In the genomic region with DNA sequence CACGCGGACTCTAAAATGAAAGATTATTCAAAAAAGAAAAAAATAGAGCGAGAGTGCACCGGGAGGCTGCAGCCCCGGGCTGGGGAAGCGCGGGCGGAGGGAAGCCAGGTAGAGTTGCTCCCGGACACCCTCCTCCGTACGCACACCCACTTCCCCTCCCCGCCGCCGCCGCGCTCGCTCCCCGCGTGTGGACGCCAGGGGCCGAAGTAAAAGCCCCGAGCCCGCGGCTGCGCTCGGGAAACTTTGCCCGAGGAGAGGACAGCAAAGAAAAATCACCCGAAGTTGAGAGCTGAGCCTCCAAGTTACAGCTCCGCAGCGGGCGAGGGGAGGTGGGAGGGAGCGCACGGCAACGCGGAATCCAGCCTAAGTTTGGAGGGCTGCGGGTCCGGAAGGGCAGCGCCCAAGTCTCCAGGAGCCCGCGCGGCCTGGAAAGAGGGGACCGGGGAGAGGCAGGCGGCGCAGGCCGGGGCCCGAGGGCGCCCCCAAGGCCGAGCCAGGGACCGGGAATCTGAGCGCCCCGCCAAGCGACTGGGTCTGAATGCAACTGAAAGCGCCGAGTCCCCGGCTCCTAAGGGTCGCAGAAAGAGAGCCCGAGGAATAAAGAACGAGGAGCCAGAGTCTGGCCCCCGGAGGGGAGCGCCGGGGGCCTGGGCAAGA, we compare ENCODE assay signal across 1 cellular context.
TF ChIP-seq lines count a peak whose summit lies in the region.

No MANE protein-coding gene starts in this region.

TF ChIP-seq in GM12878, 131 proteins besides CTCF, POLR2A, EP300 and RAD21:
- TF ChIP-seq, protein P1, sequence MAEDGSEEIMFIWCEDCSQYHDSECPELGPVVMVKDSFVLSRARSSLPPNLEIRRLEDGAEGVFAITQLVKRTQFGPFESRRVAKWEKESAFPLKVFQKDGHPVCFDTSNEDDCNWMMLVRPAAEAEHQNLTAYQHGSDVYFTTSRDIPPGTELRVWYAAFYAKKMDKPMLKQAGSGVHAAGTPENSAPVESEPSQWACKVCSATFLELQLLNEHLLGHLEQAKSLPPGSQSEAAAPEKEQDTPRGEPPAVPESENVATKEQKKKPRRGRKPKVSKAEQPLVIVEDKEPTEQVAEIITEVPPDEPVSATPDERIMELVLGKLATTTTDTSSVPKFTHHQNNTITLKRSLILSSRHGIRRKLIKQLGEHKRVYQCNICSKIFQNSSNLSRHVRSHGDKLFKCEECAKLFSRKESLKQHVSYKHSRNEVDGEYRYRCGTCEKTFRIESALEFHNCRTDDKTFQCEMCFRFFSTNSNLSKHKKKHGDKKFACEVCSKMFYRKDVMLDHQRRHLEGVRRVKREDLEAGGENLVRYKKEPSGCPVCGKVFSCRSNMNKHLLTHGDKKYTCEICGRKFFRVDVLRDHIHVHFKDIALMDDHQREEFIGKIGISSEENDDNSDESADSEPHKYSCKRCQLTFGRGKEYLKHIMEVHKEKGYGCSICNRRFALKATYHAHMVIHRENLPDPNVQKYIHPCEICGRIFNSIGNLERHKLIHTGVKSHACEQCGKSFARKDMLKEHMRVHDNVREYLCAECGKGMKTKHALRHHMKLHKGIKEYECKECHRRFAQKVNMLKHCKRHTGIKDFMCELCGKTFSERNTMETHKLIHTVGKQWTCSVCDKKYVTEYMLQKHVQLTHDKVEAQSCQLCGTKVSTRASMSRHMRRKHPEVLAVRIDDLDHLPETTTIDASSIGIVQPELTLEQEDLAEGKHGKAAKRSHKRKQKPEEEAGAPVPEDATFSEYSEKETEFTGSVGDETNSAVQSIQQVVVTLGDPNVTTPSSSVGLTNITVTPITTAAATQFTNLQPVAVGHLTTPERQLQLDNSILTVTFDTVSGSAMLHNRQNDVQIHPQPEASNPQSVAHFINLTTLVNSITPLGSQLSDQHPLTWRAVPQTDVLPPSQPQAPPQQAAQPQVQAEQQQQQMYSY (CRISPR knock-in tag; IDR thresholded peaks at IDR 0.05): no peak
- TF ChIP-seq TAF1 (IDR thresholded peaks at IDR 0.05; ENCODE audit: borderline replicate concordance, low read depth, low read length): no peak
- TF ChIP-seq STAT1 (conservative IDR thresholded peaks at IDR 0.05): no peak
- no peak for TF ChIP-seq CHD1 (IDR thresholded peaks at IDR 0.05; ENCODE audit: low read depth, low read length)
- no peak for TF ChIP-seq PAX8 (IDR thresholded peaks at IDR 0.05)
- 0 out of 2 replicates have a peak, but pooled peaks have one; percentile 24 for TF ChIP-seq CBX5 (IDR thresholded peaks at IDR 0.05; ENCODE audit: low read depth)
- peak; percentile 51 for TF ChIP-seq SPI1 (IDR thresholded peaks at IDR 0.05; ENCODE audit: borderline replicate concordance, insufficient read depth, low read depth, low read length)
- TF ChIP-seq, protein P2, sequence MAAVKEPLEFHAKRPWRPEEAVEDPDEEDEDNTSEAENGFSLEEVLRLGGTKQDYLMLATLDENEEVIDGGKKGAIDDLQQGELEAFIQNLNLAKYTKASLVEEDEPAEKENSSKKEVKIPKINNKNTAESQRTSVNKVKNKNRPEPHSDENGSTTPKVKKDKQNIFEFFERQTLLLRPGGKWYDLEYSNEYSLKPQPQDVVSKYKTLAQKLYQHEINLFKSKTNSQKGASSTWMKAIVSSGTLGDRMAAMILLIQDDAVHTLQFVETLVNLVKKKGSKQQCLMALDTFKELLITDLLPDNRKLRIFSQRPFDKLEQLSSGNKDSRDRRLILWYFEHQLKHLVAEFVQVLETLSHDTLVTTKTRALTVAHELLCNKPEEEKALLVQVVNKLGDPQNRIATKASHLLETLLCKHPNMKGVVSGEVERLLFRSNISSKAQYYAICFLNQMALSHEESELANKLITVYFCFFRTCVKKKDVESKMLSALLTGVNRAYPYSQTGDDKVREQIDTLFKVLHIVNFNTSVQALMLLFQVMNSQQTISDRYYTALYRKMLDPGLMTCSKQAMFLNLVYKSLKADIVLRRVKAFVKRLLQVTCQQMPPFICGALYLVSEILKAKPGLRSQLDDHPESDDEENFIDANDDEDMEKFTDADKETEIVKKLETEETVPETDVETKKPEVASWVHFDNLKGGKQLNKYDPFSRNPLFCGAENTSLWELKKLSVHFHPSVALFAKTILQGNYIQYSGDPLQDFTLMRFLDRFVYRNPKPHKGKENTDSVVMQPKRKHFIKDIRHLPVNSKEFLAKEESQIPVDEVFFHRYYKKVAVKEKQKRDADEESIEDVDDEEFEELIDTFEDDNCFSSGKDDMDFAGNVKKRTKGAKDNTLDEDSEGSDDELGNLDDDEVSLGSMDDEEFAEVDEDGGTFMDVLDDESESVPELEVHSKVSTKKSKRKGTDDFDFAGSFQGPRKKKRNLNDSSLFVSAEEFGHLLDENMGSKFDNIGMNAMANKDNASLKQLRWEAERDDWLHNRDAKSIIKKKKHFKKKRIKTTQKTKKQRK (IDR thresholded peaks at IDR 0.05; ENCODE audit: low read depth, low read length): no peak
- no peak for TF ChIP-seq IKZF1 (conservative IDR thresholded peaks at IDR 0.05)
- TF ChIP-seq LARP7 (IDR thresholded peaks at IDR 0.05): no peak
- TF ChIP-seq SIN3A (IDR thresholded peaks at IDR 0.05; ENCODE audit: low read depth, low read length): no peak
- TF ChIP-seq HDAC6 (IDR thresholded peaks at IDR 0.05; ENCODE audit: unreplicated experiment): peak; percentile 45
- no peak for TF ChIP-seq FOS (IDR thresholded peaks at IDR 0.05; ENCODE audit: borderline replicate concordance, extremely low read depth, insufficient read length)
- TF ChIP-seq, protein P3, sequence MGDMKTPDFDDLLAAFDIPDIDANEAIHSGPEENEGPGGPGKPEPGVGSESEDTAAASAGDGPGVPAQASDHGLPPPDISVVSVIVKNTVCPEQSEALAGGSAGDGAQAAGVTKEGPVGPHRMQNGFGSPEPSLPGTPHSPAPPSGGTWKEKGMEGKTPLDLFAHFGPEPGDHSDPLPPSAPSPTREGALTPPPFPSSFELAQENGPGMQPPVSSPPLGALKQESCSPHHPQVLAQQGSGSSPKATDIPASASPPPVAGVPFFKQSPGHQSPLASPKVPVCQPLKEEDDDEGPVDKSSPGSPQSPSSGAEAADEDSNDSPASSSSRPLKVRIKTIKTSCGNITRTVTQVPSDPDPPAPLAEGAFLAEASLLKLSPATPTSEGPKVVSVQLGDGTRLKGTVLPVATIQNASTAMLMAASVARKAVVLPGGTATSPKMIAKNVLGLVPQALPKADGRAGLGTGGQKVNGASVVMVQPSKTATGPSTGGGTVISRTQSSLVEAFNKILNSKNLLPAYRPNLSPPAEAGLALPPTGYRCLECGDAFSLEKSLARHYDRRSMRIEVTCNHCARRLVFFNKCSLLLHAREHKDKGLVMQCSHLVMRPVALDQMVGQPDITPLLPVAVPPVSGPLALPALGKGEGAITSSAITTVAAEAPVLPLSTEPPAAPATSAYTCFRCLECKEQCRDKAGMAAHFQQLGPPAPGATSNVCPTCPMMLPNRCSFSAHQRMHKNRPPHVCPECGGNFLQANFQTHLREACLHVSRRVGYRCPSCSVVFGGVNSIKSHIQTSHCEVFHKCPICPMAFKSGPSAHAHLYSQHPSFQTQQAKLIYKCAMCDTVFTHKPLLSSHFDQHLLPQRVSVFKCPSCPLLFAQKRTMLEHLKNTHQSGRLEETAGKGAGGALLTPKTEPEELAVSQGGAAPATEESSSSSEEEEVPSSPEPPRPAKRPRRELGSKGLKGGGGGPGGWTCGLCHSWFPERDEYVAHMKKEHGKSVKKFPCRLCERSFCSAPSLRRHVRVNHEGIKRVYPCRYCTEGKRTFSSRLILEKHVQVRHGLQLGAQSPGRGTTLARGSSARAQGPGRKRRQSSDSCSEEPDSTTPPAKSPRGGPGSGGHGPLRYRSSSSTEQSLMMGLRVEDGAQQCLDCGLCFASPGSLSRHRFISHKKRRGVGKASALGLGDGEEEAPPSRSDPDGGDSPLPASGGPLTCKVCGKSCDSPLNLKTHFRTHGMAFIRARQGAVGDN (IDR thresholded peaks at IDR 0.05): no peak
- TF ChIP-seq, protein P4, sequence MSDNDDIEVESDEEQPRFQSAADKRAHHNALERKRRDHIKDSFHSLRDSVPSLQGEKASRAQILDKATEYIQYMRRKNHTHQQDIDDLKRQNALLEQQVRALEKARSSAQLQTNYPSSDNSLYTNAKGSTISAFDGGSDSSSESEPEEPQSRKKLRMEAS (IDR thresholded peaks at IDR 0.05; ENCODE audit: low read depth, low read length): no peak
- no peak for TF ChIP-seq CHD2 (IDR thresholded peaks at IDR 0.05; ENCODE audit: borderline replicate concordance, low read depth, low read length)
- TF ChIP-seq, protein P5, sequence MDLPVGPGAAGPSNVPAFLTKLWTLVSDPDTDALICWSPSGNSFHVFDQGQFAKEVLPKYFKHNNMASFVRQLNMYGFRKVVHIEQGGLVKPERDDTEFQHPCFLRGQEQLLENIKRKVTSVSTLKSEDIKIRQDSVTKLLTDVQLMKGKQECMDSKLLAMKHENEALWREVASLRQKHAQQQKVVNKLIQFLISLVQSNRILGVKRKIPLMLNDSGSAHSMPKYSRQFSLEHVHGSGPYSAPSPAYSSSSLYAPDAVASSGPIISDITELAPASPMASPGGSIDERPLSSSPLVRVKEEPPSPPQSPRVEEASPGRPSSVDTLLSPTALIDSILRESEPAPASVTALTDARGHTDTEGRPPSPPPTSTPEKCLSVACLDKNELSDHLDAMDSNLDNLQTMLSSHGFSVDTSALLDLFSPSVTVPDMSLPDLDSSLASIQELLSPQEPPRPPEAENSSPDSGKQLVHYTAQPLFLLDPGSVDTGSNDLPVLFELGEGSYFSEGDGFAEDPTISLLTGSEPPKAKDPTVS (IDR thresholded peaks at IDR 0.05; ENCODE audit: low read depth, low read length): no peak
- peak in 1 of 2 experiments; percentile 32; a peak in 1 of 3 replicates for TF ChIP-seq EGR1 (IDR thresholded peaks at IDR 0.05; ENCODE audit: borderline replicate concordance in 1 of 2, low read depth in 2 of 2, low read length in 2 of 2)
- TF ChIP-seq, protein P6, sequence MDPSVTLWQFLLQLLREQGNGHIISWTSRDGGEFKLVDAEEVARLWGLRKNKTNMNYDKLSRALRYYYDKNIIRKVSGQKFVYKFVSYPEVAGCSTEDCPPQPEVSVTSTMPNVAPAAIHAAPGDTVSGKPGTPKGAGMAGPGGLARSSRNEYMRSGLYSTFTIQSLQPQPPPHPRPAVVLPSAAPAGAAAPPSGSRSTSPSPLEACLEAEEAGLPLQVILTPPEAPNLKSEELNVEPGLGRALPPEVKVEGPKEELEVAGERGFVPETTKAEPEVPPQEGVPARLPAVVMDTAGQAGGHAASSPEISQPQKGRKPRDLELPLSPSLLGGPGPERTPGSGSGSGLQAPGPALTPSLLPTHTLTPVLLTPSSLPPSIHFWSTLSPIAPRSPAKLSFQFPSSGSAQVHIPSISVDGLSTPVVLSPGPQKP (IDR thresholded peaks at IDR 0.05; ENCODE audit: low read depth, low read length): no peak
- no peak for TF ChIP-seq ESRRA (IDR thresholded peaks at IDR 0.05; ENCODE audit: low read length)
- peak; percentile 35; the same call in 1 of the 2 replicates for TF ChIP-seq EED (IDR thresholded peaks at IDR 0.05; ENCODE audit: low read depth)
